In the genomic region with DNA sequence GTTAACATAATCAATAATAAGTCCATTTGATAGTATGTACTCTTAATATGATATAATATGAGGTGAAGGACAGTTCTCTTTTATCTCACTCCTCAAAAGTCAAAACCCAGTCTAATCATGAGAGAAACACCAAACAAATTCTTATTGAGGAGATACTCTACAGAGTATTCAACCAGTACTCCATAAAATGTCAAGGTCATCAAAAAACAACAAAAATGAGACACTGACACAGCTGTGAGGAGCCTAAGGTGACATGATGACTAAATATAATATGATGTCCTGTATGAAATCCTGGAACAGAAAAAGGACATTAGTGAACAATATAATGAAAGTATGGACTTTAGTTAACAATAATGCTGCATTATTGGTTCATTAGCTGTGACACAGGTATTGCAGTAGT, we compare ENCODE assay signal across 34 cellular contexts.
"Had no signal": no experiment of that assay in that cellular context is flagged by ENCODE, and none has a peak within 500 bp of the region (broad histone marks: within the 10 kb centered on the region; RNA-seq: fewer than 3 reads in every experiment).

No MANE protein-coding gene starts in this region.

- H3K9me3 ChIP-seq: adrenal gland, ascending aorta, body of pancreas, breast epithelium had no signal

- FAIRE-seq: astrocyte, bronchial epithelial cell had no signal

- H3K36me3 ChIP-seq: adrenal gland, ascending aorta, brain microvascular endothelial cell, breast epithelium, cardiac muscle cell had no signal

- ATAC-seq: activated naive CD4-positive, alpha-beta T cell treated with anti-CD3 and anti-CD28 coated beads, Interleukin-2, amount 50 U/mL, for 72 hours; activated naive CD8-positive, alpha-beta T cell treated with anti-CD3 and anti-CD28 coated beads, Interleukin-2, amount 50 U/mL, for 24 hours; activated T-cell treated with anti-CD3 and anti-CD28 coated beads, Interleukin-2, amount 50 U/mL, for 4 hours; activated T-cell treated with anti-CD3 and anti-CD28 coated beads, Interleukin-2, amount 50 U/mL, for 72 hours; activated T-helper 17 cell treated with anti-CD3 and anti-CD28 coated beads, Interleukin-2, amount 50 U/mL, for 72 hours; body of pancreas had no signal

- H3K27ac ChIP-seq: adrenal gland, ascending aorta, brain microvascular endothelial cell, breast epithelium, cardiac muscle cell had no signal

- H3K4me3 ChIP-seq: adrenal gland, ascending aorta, body of pancreas, breast epithelium, cardiac muscle cell had no signal

- H3K4me1 ChIP-seq: adrenal gland, ascending aorta, breast epithelium had no signal

- DNase-seq: activated effector memory CD4-positive, alpha-beta T cell treated with anti-CD3 and anti-CD28 coated beads, Interleukin-2, amount 50 U/mL, for 16 hours; activated effector memory CD4-positive, alpha-beta T cell treated with Interleukin-2 at 50 U/mL for 16 hours; activated gamma-delta T cell; activated gamma-delta T cell treated with Interleukin-2 at 50 U/mL for 16 hours; activated naive CD4-positive, alpha-beta T cell; activated naive CD4-positive, alpha-beta T cell treated with anti-CD3 and anti-CD28 coated beads for 36 hours; activated naive CD4-positive, alpha-beta T cell treated with anti-CD3 and anti-CD28 coated beads, Interleukin-2, amount 10 ng/mL, durations not matched to agents 7 days and 5 days; activated naive CD4-positive, alpha-beta T cell treated with anti-CD3 and anti-CD28 coated beads, Interleukin-2, amount 50 U/mL, for 16 hours; activated naive CD4-positive, alpha-beta T cell treated with Interleukin-2 at 50 U/mL for 16 hours; activated naive CD8-positive, alpha-beta T cell treated with anti-CD3 and anti-CD28 coated beads for 36 hours; activated naive CD8-positive, alpha-beta T cell treated with anti-CD3 and anti-CD28 coated beads, Interleukin-2, amount 10 ng/mL, durations not matched to agents 7 days and 5 days; activated naive CD8-positive, alpha-beta T cell treated with anti-CD3 and anti-CD28 coated beads, Interleukin-2, amount 50 U/mL, for 24 hours; activated T-cell treated with anti-CD3 and anti-CD28 coated beads, Interleukin-2, amount 50 U/mL, for 1 hour; activated T-cell treated with anti-CD3 and anti-CD28 coated beads, Interleukin-2, amount 50 U/mL, for 24 hours; activated T-cell treated with anti-CD3 and anti-CD28 coated beads, Interleukin-2, amount 50 U/mL, for 4 hours; activated T-cell treated with anti-CD3 and anti-CD28 coated beads, Interleukin-2, amount 50 U/mL, for 48 hours; activated T-cell treated with anti-CD3 and anti-CD28 coated beads, Interleukin-2, amount 50 U/mL, for 72 hours; adrenal gland; amniotic stem cell; amygdala; anterior cingulate cortex; aorta; body of pancreas; brain microvascular endothelial cell; caudate nucleus; central memory CD4-positive, alpha-beta T cell; cerebellar nuclear complex had no signal

- H3K27me3 ChIP-seq: adrenal gland, ascending aorta, body of pancreas, brain microvascular endothelial cell, breast epithelium, cardiac muscle cell had no signal
